21 cellular contexts compared by ENCODE assay signal in genomic region chr14:63453443-63453936, GRCh38.
DNase-seq lines count a peak whose midpoint lies in the region; FAIRE-seq and TF ChIP-seq lines count a peak whose summit lies in the region.
"Had no signal": no experiment of that assay in that cellular context is flagged by ENCODE, and none has a peak within 500 bp of the region (broad histone marks: within the 10 kb centered on the region; RNA-seq: fewer than 3 reads in every experiment).

No MANE protein-coding gene starts in this region.

- H4K20me1 ChIP-seq in keratinocyte (ENCODE audit: control insufficient read depth, extremely low read depth, insufficient read depth, low read length) (peaks cover 2% of the 10 kb centered on the region), smooth muscle cell (ENCODE audit: low read depth) (peaks cover 98% of the 10 kb centered on the region)

- peaks cover 32% of the 10 kb centered on the region for H3K4me1 Mint-ChIP-seq in brain

- H3K27ac ChIP-seq in RWPE1 (no peak overlapping the region), keratinocyte (ENCODE audit: control insufficient read depth, insufficient read depth, low read length) (no peak overlapping the region), smooth muscle cell (ENCODE audit: low read depth) (peak overlapping the region; percentile 15)
- H3K27ac ChIP-seq: suprapubic skin had no signal

- POLR2A ChIA-PET in RWPE1 (lab: Yijun Ruan, JAX; ENCODE audit: low non-redundant PET), result no interaction called here

- H3K4me2 ChIP-seq in keratinocyte (ENCODE audit: control insufficient read depth, extremely low read depth, insufficient read depth, low read depth, low read length), result no peak overlapping the region
- no peak overlapping the region for H3K4me2 ChIP-seq in smooth muscle cell

- no peaks in the 10 kb centered on the region for H3K27me3 ChIP-seq in keratinocyte (ENCODE audit: control insufficient read depth, extremely low read depth, insufficient read depth, low read length)
- H3K27me3 ChIP-seq in smooth muscle cell (ENCODE audit: low read depth), result no peaks in the 10 kb centered on the region
- H3K27me3 ChIP-seq: esophagus muscularis mucosa, suprapubic skin had no signal

- H3K4me3 Mint-ChIP-seq in brain, result no peak overlapping the region
- H3K4me3 Mint-ChIP-seq: activated naive CD8-positive, alpha-beta T cell treated with anti-CD3 and anti-CD28 coated beads, Interleukin-2, amount 50 U/mL, for 24 hours; immature natural killer cell; naive thymus-derived CD8-positive, alpha-beta T cell had no signal

- no peaks in the 10 kb centered on the region for H3F3A ChIP-seq in smooth muscle cell (ENCODE audit: low read depth)

- no peaks in the 10 kb centered on the region for H3K9me3 ChIP-seq in keratinocyte (ENCODE audit: control insufficient read depth, low read depth, low read length)
- H3K9me3 ChIP-seq in smooth muscle cell (replicated peaks; ENCODE audit: low read depth), result no peaks in the 10 kb centered on the region
- H3K9me3 ChIP-seq: esophagus muscularis mucosa, suprapubic skin had no signal

- H3K79me2 ChIP-seq in keratinocyte (ENCODE audit: control insufficient read depth, insufficient read depth, low read length), result peaks cover 51% of the 10 kb centered on the region
- H3K79me2 ChIP-seq in smooth muscle cell (ENCODE audit: low read depth), result peaks cover 78% of the 10 kb centered on the region

- peaks cover 42% of the 10 kb centered on the region for H3K36me3 Mint-ChIP-seq in brain

- H2AFZ ChIP-seq in keratinocyte (ENCODE audit: control insufficient read depth, low read length) (no peak overlapping the region), smooth muscle cell (ENCODE audit: low read depth) (no peak overlapping the region)

- TF ChIP-seq CTCF in RWPE1 (conservative IDR thresholded peaks at IDR 0.05; ENCODE audit: low read depth) (no peak), brain (conservative IDR thresholded peaks at IDR 0.05) (no peak), keratinocyte (optimal IDR thresholded peaks at IDR 0.05 in 1 of 3, IDR thresholded peaks at IDR 0.05 in 1 of 3, conservative IDR thresholded peaks at IDR 0.05 in 1 of 3; ENCODE audit: extremely low read depth in 1 of 3, insufficient read depth in 2 of 3, low read length in 3 of 3) (no peak), smooth muscle cell (IDR thresholded peaks at IDR 0.05; ENCODE audit: borderline replicate concordance, insufficient read depth, poor library complexity, severe bottlenecking) (no peak)

- peaks cover 6% of the 10 kb centered on the region for H3K9me1 ChIP-seq in keratinocyte (ENCODE audit: control insufficient read depth, extremely low read depth, insufficient read depth, low read length)

- 75% methylated on average over 8 of the region's 8 CpGs for WGBS in smooth muscle cell (ENCODE audit: low lambda C conversion rate)

- CTCF ChIA-PET in RWPE1 (lab: Yijun Ruan, JAX), result interaction anchor here (0.6 to 0.7 kb wide), 3 partner anchors 15 to 138 kb away, joined by 4 to 7 read pairs (median 5); no protein-coding TSS in a partner anchor

- no peak overlapping the region for H3K4me3 ChIP-seq in keratinocyte (ENCODE audit: control insufficient read depth in 2 of 3, extremely low read depth in 1 of 3, insufficient read depth in 2 of 3, low read depth in 1 of 3, low read length in 3 of 3)
- no peak overlapping the region for H3K4me3 ChIP-seq in smooth muscle cell
- H3K4me3 ChIP-seq: esophagus muscularis mucosa, suprapubic skin had no signal

- DNase-seq in RWPE1 (ENCODE audit: low spot score) (peak; percentile 22), keratinocyte (ENCODE audit: low read depth, low spot score) (no peak), smooth muscle cell (lab: John Stamatoyannopoulos, UW; ENCODE audit: unreplicated experiment) (no peak), DMS53 treated with DMSO at 0.1 percent for 48 hours (lab: John Stamatoyannopoulos, UW; ENCODE audit: unreplicated experiment) (no peak), mesenteric fat pad (ENCODE audit: low spot score) (no peak)
- DNase-seq in activated CD4-positive, CD25-positive, alpha-beta regulatory T cell treated with anti-CD3 and anti-CD28 coated beads, Interleukin-2, amount 50 U/mL, for 72 hours, result no peak
- DNase-seq: activated CD4-positive, alpha-beta T cell treated with anti-CD3 and anti-CD28 coated beads, Interleukin-2, amount 50 U/mL, for 1 hour; activated CD8-positive, alpha-beta memory T cell treated with anti-CD3 and anti-CD28 coated beads, Interleukin-2, amount 50 U/mL, for 4 hours; activated naive CD8-positive, alpha-beta T cell treated with anti-CD3 and anti-CD28 coated beads, Interleukin-2, amount 50 U/mL, for 24 hours; central memory CD4-positive, alpha-beta T cell; effector CD4-positive, alpha-beta T cell; immature natural killer cell; MV-4-11; naive thymus-derived CD8-positive, alpha-beta T cell; NCI-H1930; NCI-H510A; posterior cingulate gyrus; stimulated activated CD8-positive, alpha-beta memory T cell treated with anti-CD3 and anti-CD28 coated beads, Interleukin-4, amount 100 ng/mL, for 48 hours had no signal

- peaks cover 11% of the 10 kb centered on the region for H3K4me1 ChIP-seq in keratinocyte (ENCODE audit: control insufficient read depth, extremely low read depth, insufficient read depth, low read length)
- no peaks in the 10 kb centered on the region for H3K4me1 ChIP-seq in smooth muscle cell (ENCODE audit: low read depth)
- H3K4me1 ChIP-seq: suprapubic skin had no signal

- dilution Hi-C loops in keratinocyte (cut with MboI; ENCODE audit: extremely low pct_ligation_motif_present, low sequenced_read_pairs), result no loop called here

- H3K9ac ChIP-seq in keratinocyte (ENCODE audit: control insufficient read depth, extremely low read depth, insufficient read depth, low read length), result no peak overlapping the region
- H3K9ac ChIP-seq in smooth muscle cell (ENCODE audit: low read depth), result no peak overlapping the region

- H3K27ac Mint-ChIP-seq in brain, result peak overlapping the region in 3 of 5 experiments; percentile 8 to 18 (median 9)
- H3K27ac Mint-ChIP-seq: activated naive CD8-positive, alpha-beta T cell treated with anti-CD3 and anti-CD28 coated beads, Interleukin-2, amount 50 U/mL, for 24 hours; naive thymus-derived CD8-positive, alpha-beta T cell had no signal

- no peaks in the 10 kb centered on the region for H3K36me3 ChIP-seq in keratinocyte (ENCODE audit: control insufficient read depth in 2 of 2, extremely low read depth in 1 of 2, insufficient read depth in 2 of 2, low read length in 2 of 2)
- H3K36me3 ChIP-seq in smooth muscle cell (ENCODE audit: low read depth), result no peaks in the 10 kb centered on the region
- H3K36me3 ChIP-seq: esophagus muscularis mucosa had no signal

- peaks cover 0 to 3% (median 0%) of the 10 kb centered on the region in 5 experiments for H3K9me3 Mint-ChIP-seq in brain
- H3K9me3 Mint-ChIP-seq: activated naive CD8-positive, alpha-beta T cell treated with anti-CD3 and anti-CD28 coated beads, Interleukin-2, amount 50 U/mL, for 24 hours; immature natural killer cell; naive thymus-derived CD8-positive, alpha-beta T cell had no signal

- no peaks in the 10 kb centered on the region for H3K27me3 Mint-ChIP-seq in brain
- H3K27me3 Mint-ChIP-seq: activated naive CD8-positive, alpha-beta T cell treated with anti-CD3 and anti-CD28 coated beads, Interleukin-2, amount 50 U/mL, for 24 hours; naive thymus-derived CD8-positive, alpha-beta T cell had no signal

- peak; percentile 26 for FAIRE-seq in keratinocyte (lab: Jason Lieb, UNC)
